Comparison of ENCODE assay signal across 17 cellular contexts in genomic region chr2:62938126-62938525, GRCh38.
DNase-seq lines count a peak whose midpoint lies in the region; ATAC-seq, FAIRE-seq and TF ChIP-seq lines count a peak whose summit lies in the region.
"Had no signal": no experiment of that assay in that cellular context is flagged by ENCODE, and none has a peak within 500 bp of the region (broad histone marks: within the 10 kb centered on the region; RNA-seq: fewer than 3 reads in every experiment).

No MANE protein-coding gene starts in this region.

- no peak overlapping the region for H4K8ac ChIP-seq in mesenchymal stem cell (ENCODE audit: low read length)

- H3K79me2 ChIP-seq in GM23248 (ENCODE audit: insufficient read depth): peaks cover 11% of the 10 kb centered on the region; the same call in 1 of the 2 replicates

- H3K79me1 ChIP-seq in mesenchymal stem cell (replicated peaks; ENCODE audit: low read length, poor library complexity, severe bottlenecking): peaks cover 1% of the 10 kb centered on the region

- no peak for FAIRE-seq in urothelium cell line (lab: Jason Lieb, UNC)
- FAIRE-seq: G401.6, GM12892 had no signal

- in situ Hi-C loops in GM23248 (cut with MboI) (no loop called here), astrocyte of the cerebellum (cut with HindIII; ENCODE audit: low sequenced_read_pairs) (no loop called here)

- no peak overlapping the region for H3K18ac ChIP-seq in mesenchymal stem cell (ENCODE audit: low read depth in 1 of 2, low read length in 2 of 2)

- H3K27ac ChIP-seq in GM23248 (no peak overlapping the region; the same call in 1 of the 2 replicates), mesenchymal stem cell (ENCODE audit: low read length, poor library complexity, severe bottlenecking) (no peak overlapping the region)
- H3K27ac ChIP-seq: HL-60, SJCRH30 had no signal

- H2AFZ ChIP-seq in GM23248 (no peak overlapping the region), mesenchymal stem cell (ENCODE audit: low read depth, low read length) (no peak overlapping the region)

- peaks cover 64% of the 10 kb centered on the region for H3F3A ChIP-seq in GM23248 (ENCODE audit: insufficient read depth)

- no peaks in the 10 kb centered on the region; the same call in 1 of the 2 replicates for H4K20me1 ChIP-seq in GM23248 (ENCODE audit: insufficient read depth)

- no peak overlapping the region for H3K4ac ChIP-seq in mesenchymal stem cell (ENCODE audit: low read depth in 1 of 2, low read length in 2 of 2)

- no peak for TF ChIP-seq CTCF in astrocyte of the cerebellum (IDR thresholded peaks at IDR 0.05; ENCODE audit: low read depth, low read length, missing control alignments)

- WGBS in GM23248 (ENCODE audit: low coverage in 1 of 2, low lambda C conversion rate in 2 of 2, missing lambda C conversion rate in 2 of 2), 2 experiments: 88 to 95% methylated on average over 1 of the region's 1 CpG
- 100% methylated on average over 1 of the region's 1 CpG for WGBS in mesenchymal stem cell

- no peak overlapping the region for H2AK5ac ChIP-seq in mesenchymal stem cell (ENCODE audit: low read length, severe bottlenecking)

- no peak overlapping the region for H3K4me2 ChIP-seq in GM23248 (ENCODE audit: unreplicated experiment)
- H3K4me2 ChIP-seq in mesenchymal stem cell (ENCODE audit: low read length, poor library complexity, severe bottlenecking): no peak overlapping the region

- ATAC-seq in HG03139 (IDR thresholded peaks at IDR 0.05; ENCODE audit: unreplicated experiment) (no peak), GM21367 (IDR thresholded peaks at IDR 0.05; ENCODE audit: unreplicated experiment) (no peak)

- H3K9ac ChIP-seq in GM23248 (no peak overlapping the region), mesenchymal stem cell (ENCODE audit: low read length) (no peak overlapping the region)

- no peak overlapping the region for H4K91ac ChIP-seq in mesenchymal stem cell (ENCODE audit: low read length)

- H3K4me3 ChIP-seq in GM23248: no peak overlapping the region
- no peak overlapping the region for H3K4me3 ChIP-seq in astrocyte of the cerebellum (ENCODE audit: low read depth, low read length)
- H3K4me3 ChIP-seq in mesenchymal stem cell (ENCODE audit: insufficient read depth in 1 of 2, low read depth in 1 of 2, low read length in 2 of 2): no peak overlapping the region
- H3K4me3 ChIP-seq: SJCRH30 had no signal

- H3K4me1 ChIP-seq in GM23248 (ENCODE audit: insufficient read depth): peaks cover 22% of the 10 kb centered on the region
- no peaks in the 10 kb centered on the region for H3K4me1 ChIP-seq in mesenchymal stem cell (ENCODE audit: control insufficient read depth, insufficient read depth, low read depth, low read length)
- H3K4me1 ChIP-seq: BE2C had no signal

- no peaks in the 10 kb centered on the region for H3K27me3 ChIP-seq in GM23248 (replicated peaks; ENCODE audit: insufficient read depth)
- no peaks in the 10 kb centered on the region for H3K27me3 ChIP-seq in mesenchymal stem cell (ENCODE audit: control insufficient read depth in 1 of 2, insufficient read depth in 1 of 2, low read length in 2 of 2)
- H3K27me3 ChIP-seq: BE2C, SJCRH30 had no signal

- H3K9me3 ChIP-seq in GM23248 (ENCODE audit: low read depth): no peaks in the 10 kb centered on the region
- no peaks in the 10 kb centered on the region for H3K9me3 ChIP-seq in mesenchymal stem cell (ENCODE audit: control insufficient read depth, low read length)
- H3K9me3 ChIP-seq: BE2C, SJCRH30 had no signal

- H2BK5ac ChIP-seq in mesenchymal stem cell (ENCODE audit: low read depth, low read length, poor library complexity, severe bottlenecking): no peak overlapping the region

- no peak overlapping the region for H2BK12ac ChIP-seq in mesenchymal stem cell (ENCODE audit: low read length in 2 of 2)

- H3K9me2 ChIP-seq in GM23248 (ENCODE audit: insufficient read depth): no peaks in the 10 kb centered on the region

- H3K23ac ChIP-seq in mesenchymal stem cell (ENCODE audit: low read length in 2 of 2): no peak overlapping the region

- H3K14ac ChIP-seq in mesenchymal stem cell (ENCODE audit: low read length in 2 of 2): no peak overlapping the region

- H3K36me3 ChIP-seq in GM23248 (ENCODE audit: low read depth) (peaks cover 8% of the 10 kb centered on the region), mesenchymal stem cell (ENCODE audit: control insufficient read depth in 1 of 2, insufficient read depth in 2 of 2, low read depth in 1 of 2, low read length in 2 of 2) (peaks cover 0 to 13% of the 10 kb centered on the region in 2 experiments)
- H3K36me3 ChIP-seq: BE2C, SJCRH30 had no signal

- no peak overlapping the region for H2BK15ac ChIP-seq in mesenchymal stem cell (ENCODE audit: low read depth, poor library complexity, severe bottlenecking)

- peak; percentile 17 for DNase-seq in GM23248
- peak; percentile 6 for DNase-seq in astrocyte of the cerebellum (ENCODE audit: low read depth)
- DNase-seq in mesenchymal stem cell: peak; percentile 13
- no peak for DNase-seq in activated CD8-positive, alpha-beta memory T cell treated with anti-CD3 and anti-CD28 coated beads, Interleukin-2, amount 50 U/mL, for 4 hours
- DNase-seq in urothelium cell line (ENCODE audit: low spot score): no peak
- DNase-seq: BE2C; CD4-positive, alpha-beta memory T cell; NCI-H1417 treated with DMSO at 0.1 percent for 48 hours; NCI-H1930; NCI-H2171; NCI-H748 treated with DMSO at 0.1 percent for 48 hours; SJCRH30 had no signal

- no peak overlapping the region for H2BK120ac ChIP-seq in mesenchymal stem cell (ENCODE audit: low read depth, low read length)

Comparison
In these comparisons a context has a peak if more than half of its experiments do, and no peak if none do; other contexts are left out.
1. DNase-seq: peak in GM23248 (single experiment), astrocyte of the cerebellum (single experiment) and mesenchymal stem cell (single experiment); none in activated CD8-positive, alpha-beta memory T cell treated with anti-CD3 and anti-CD28 coated beads, Interleukin-2, amount 50 U/mL, for 4 hours (single experiment) and urothelium cell line (single experiment).